In the genomic region with DNA sequence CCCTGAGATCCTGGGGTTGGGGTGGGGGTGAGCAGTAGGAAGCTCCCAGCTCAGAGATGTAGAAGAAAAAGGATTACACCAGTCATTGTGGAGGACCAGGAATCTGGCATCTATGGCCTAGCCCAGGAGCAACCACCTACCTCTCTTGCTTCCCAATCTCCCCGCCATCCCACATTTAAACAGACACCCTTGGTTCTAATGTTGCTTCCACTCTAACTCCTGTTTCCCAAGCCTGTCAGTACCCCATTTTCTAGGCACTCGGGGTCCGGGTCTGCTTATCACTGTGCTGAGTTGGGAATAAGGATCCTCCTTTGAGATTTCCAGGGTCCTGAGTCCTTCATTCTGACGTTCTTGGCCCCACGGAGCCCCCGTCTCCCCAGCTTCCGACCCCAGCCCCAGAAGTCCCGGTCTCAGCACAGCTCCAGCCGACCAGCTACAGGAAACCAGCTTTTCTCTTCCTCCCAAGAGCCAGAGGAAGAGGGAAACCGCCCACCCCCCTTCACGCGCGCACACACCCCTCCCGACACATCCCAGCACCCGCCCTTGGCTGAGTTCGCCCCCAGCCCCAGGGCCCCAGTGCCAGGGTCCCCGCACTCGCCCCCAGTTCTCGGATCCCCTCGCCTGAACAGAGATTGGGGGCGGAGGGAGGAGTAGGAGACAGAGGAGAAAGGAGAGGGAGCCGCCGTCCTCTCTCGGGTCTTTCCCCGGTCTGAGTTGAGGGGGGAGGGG, we compare ENCODE assay signal across 8 cellular contexts. TPM values are rescaled to one million over a fixed set of nuclear protein-coding genes. Genes with fewer than 3 reads are reported as not detected.
DNase-seq lines count a peak whose midpoint lies in the region; ATAC-seq, FAIRE-seq and TF ChIP-seq lines count a peak whose summit lies in the region.

No MANE protein-coding gene starts in this region.

- no peaks in the 10 kb centered on the region for H3K9me3 ChIP-seq in GM12878 (replicated peaks; ENCODE audit: control insufficient read depth, insufficient read depth, low read length)
- H3K9me3 ChIP-seq in right lobe of liver, result no peaks in the 10 kb centered on the region
- H3K9me3 ChIP-seq in thyroid gland, result no peaks in the 10 kb centered on the region

- no peaks in the 10 kb centered on the region for H3K9me3 Mint-ChIP-seq in activated naive CD4-positive, alpha-beta T cell treated with anti-CD3 and anti-CD28 coated beads for 36 hours

- peak overlapping the region; percentile 89 for H3K27ac Mint-ChIP-seq in activated naive CD4-positive, alpha-beta T cell treated with anti-CD3 and anti-CD28 coated beads for 36 hours

- no TSS peak for BruUV-seq in GM12878 (replicated peaks; lab: Mats Ljungman, UMichigan)

- intact Hi-C loops in activated naive CD4-positive, alpha-beta T cell treated with anti-CD3 and anti-CD28 coated beads for 36 hours (cut with micrococcal nuclease), result loop anchor here (2.0 to 10.0 kb wide), 2 partner anchors 19 to 1033 kb away; a partner anchor contains a TSS
- intact Hi-C loops in GM12878 (cut with micrococcal nuclease; ENCODE audit: unreplicated experiment), result no loop called here
- intact Hi-C loops in right lobe of liver (cut with DNase I), result no loop called here
- intact Hi-C loops in thyroid gland (cut with DNase I), result no loop called here

- H3K4me1 ChIP-seq in GM12878 (ENCODE audit: control insufficient read depth, insufficient read depth, low read length) (peaks cover 12% of the 10 kb centered on the region), right lobe of liver (peaks cover 0 to 46% (median 20%) of the 10 kb centered on the region in 4 donors), thyroid gland (peaks cover 6 to 39% of the 10 kb centered on the region in 2 donors)

- TF ChIP-seq POLR2A in GM12878 (IDR thresholded peaks at IDR 0.05; ENCODE audit: low read depth, low read length) (no peak), right lobe of liver (IDR thresholded peaks at IDR 0.05) (no peak), thyroid gland (IDR thresholded peaks at IDR 0.05) (no peak), GM18505 (IDR thresholded peaks at IDR 0.05; ENCODE audit: borderline replicate concordance, extremely low read depth, insufficient read depth, insufficient read length) (no peak)

- H2AFZ ChIP-seq in GM12878 (ENCODE audit: control insufficient read depth, low read depth, low read length), result no peak overlapping the region

- CTCF ChIA-PET in activated naive CD4-positive, alpha-beta T cell treated with anti-CD3 and anti-CD28 coated beads for 36 hours (lab: Charles Lee), result interaction anchor here (0.6 to 14.5 kb wide), 4 partner anchors 9 to 725 kb away, joined by 3 to 257 read pairs (median 14); no protein-coding TSS in a partner anchor
- CTCF ChIA-PET in GM12878 (lab: Yijun Ruan, JAX), result interaction anchor here (0.8 to 13.8 kb wide), 7 partner anchors 11 to 59 kb away, joined by 3 to 251 read pairs (median 4); no protein-coding TSS in a partner anchor

- 35% methylated on average over 21 of the region's 25 CpGs for WGBS in GM12878 (ENCODE audit: insufficient coverage, insufficient replicate concordance, low lambda C conversion rate, missing lambda C conversion rate)
- WGBS in right lobe of liver (ENCODE audit: insufficient coverage, low coverage, low lambda C conversion rate, missing lambda C conversion rate), result 14% methylated on average over 11 of the region's 25 CpGs
- 21 to 28% methylated on average over 21 to 23 of the region's 25 CpGs for WGBS in thyroid gland, 2 donors

- POLR2A ChIA-PET in GM12878 (lab: Charles Lee), result interaction anchor here (0.6 to 8.4 kb wide), 4 partner anchors 12 to 165 kb away, joined by 4 to 41 read pairs (median 8); no protein-coding TSS in a partner anchor

- TF ChIP-seq RAD21 in GM12878 (IDR thresholded peaks at IDR 0.05; ENCODE audit: insufficient read depth, low read depth, low read length), result no peak

- DNase-seq in activated naive CD4-positive, alpha-beta T cell treated with anti-CD3 and anti-CD28 coated beads for 36 hours, result no peak
- no peak for DNase-seq in activated naive CD4-positive, alpha-beta T cell treated with anti-CD3 and anti-CD28 coated beads, Interleukin-2, amount 50 U/mL, for 16 hours
- no peak for DNase-seq in GM12878 (ENCODE audit: low read depth, low spot score)
- DNase-seq in right lobe of liver, result peak in 2 of 3 donors; percentile 58 to 67
- DNase-seq in thyroid gland, result no peak
- DNase-seq in NOMO-1 treated with DMSO at 0.1 percent for 48 hours (lab: John Stamatoyannopoulos, UW; ENCODE audit: unreplicated experiment), result no peak

- H3K4me2 ChIP-seq in GM12878 (ENCODE audit: control insufficient read depth, insufficient read depth), result no peak overlapping the region; the same call in 1 of the 2 replicates

- RAD21 ChIA-PET in GM12878 (lab: Charles Lee; ENCODE audit: unreplicated experiment), result interaction anchor here (1.0 to 1.7 kb wide), 4 partner anchors 11 to 21 kb away, joined by 4 to 9 read pairs (median 7); no protein-coding TSS in a partner anchor

- H3K4me3 ChIP-seq in GM12878, result no peak overlapping the region
- peak overlapping the region; percentile 67 to 88 (median 70) for H3K4me3 ChIP-seq in right lobe of liver
- peak overlapping the region in 2 of 3 donors; percentile 77 to 87 for H3K4me3 ChIP-seq in thyroid gland (replicated peaks in 1 of 3)

- H3K79me2 ChIP-seq in GM12878 (ENCODE audit: control insufficient read depth, insufficient read depth, low read length), result no peaks in the 10 kb centered on the region

- H3K27me3 ChIP-seq in GM12878 (replicated peaks in 1 of 2; ENCODE audit: control insufficient read depth in 2 of 2, insufficient read depth in 2 of 2, low read length in 1 of 2) (peaks cover 2 to 16% of the 10 kb centered on the region in 2 experiments), right lobe of liver (no peaks in the 10 kb centered on the region), thyroid gland (no peaks in the 10 kb centered on the region)

- no peak for TF ChIP-seq EP300 in GM12878 (IDR thresholded peaks at IDR 0.05; ENCODE audit: borderline replicate concordance in 1 of 2, control insufficient read depth in 1 of 2, low read depth in 2 of 2, low read length in 2 of 2)

- H3K27ac ChIP-seq in GM12878 (ENCODE audit: control insufficient read depth, insufficient read depth) (no peak overlapping the region), right lobe of liver (peak overlapping the region; percentile 79 to 89 (median 86)), thyroid gland (peak overlapping the region; percentile 58 to 89 (median 84))

- no peak for FAIRE-seq in GM12878 (lab: Jason Lieb, UNC)

- peaks cover 64% of the 10 kb centered on the region for H3K4me1 Mint-ChIP-seq in activated naive CD4-positive, alpha-beta T cell treated with anti-CD3 and anti-CD28 coated beads for 36 hours (ENCODE audit: low read depth)

- H3K36me3 ChIP-seq in GM12878 (ENCODE audit: control insufficient read depth in 2 of 2, insufficient read depth in 2 of 2, low read length in 1 of 2), result no peaks in the 10 kb centered on the region
- H3K36me3 ChIP-seq in right lobe of liver, result no peaks in the 10 kb centered on the region
- H3K36me3 ChIP-seq in thyroid gland, result no peaks in the 10 kb centered on the region

- no peak for ATAC-seq in GM12878
- peak in 3 of 4 donors; percentile 4 to 10 (median 8) for ATAC-seq in right lobe of liver
- ATAC-seq in GM21526 (IDR thresholded peaks at IDR 0.05; ENCODE audit: low FRiP score, unreplicated experiment), result no peak
- ATAC-seq in GM18505 (IDR thresholded peaks at IDR 0.05; ENCODE audit: unreplicated experiment), result no peak

- SMC1A ChIA-PET in GM12878 (lab: Charles Lee; ENCODE audit: uncharacterized antibody, unreplicated experiment), result interaction anchor here (0.6 to 7.5 kb wide), 5 partner anchors 10 to 43 kb away, joined by 3 to 69 read pairs (median 23); no protein-coding TSS in a partner anchor

- TF ChIP-seq CTCF in GM12878 (IDR thresholded peaks at IDR 0.05 in 2 of 3, conservative IDR thresholded peaks at IDR 0.05 in 1 of 3; ENCODE audit: control insufficient read depth in 2 of 3, extremely low read depth in 1 of 3, insufficient read depth in 1 of 3, low read depth in 3 of 3, low read length in 3 of 3) (no peak), right lobe of liver (IDR thresholded peaks at IDR 0.05) (no peak), thyroid gland (IDR thresholded peaks at IDR 0.05) (no peak)

- H3K4me3 Mint-ChIP-seq in activated naive CD4-positive, alpha-beta T cell treated with anti-CD3 and anti-CD28 coated beads for 36 hours, result peak overlapping the region; percentile 95

- H3K9ac ChIP-seq in GM12878 (ENCODE audit: control insufficient read depth, insufficient read depth, low read length), result no peak overlapping the region

- in situ Hi-C loops in GM12878 (cut with MboI), result no loop called here

- no peaks in the 10 kb centered on the region for H3K36me3 Mint-ChIP-seq in activated naive CD4-positive, alpha-beta T cell treated with anti-CD3 and anti-CD28 coated beads for 36 hours (ENCODE audit: low read depth)

- no peaks in the 10 kb centered on the region for H3K27me3 Mint-ChIP-seq in activated naive CD4-positive, alpha-beta T cell treated with anti-CD3 and anti-CD28 coated beads for 36 hours (ENCODE audit: low read depth)

- no peaks in the 10 kb centered on the region for H4K20me1 ChIP-seq in GM12878 (ENCODE audit: control insufficient read depth, insufficient read depth)

RNA-seq across cellular contexts. Expression of a gene that starts 1.2 kb away (rescaled TPM):
- 10 to 100 TPM; 17.9 to 18.4 TPM for total RNA-seq in activated naive CD4-positive, alpha-beta T cell treated with anti-CD3 and anti-CD28 coated beads for 36 hours
- total RNA-seq in GM12878 (2013; cell fraction: nucleolus; rRNA removed), result 7.6 and 13.2 TPM in 2 replicates
- total RNA-seq in GM12878 (2014; rRNA removed) (0.73 and 0.98 TPM in 2 replicates), GM12878 (2014; rRNA removed; fragmentation: Illumina TruSeq; extraction: Trizol) (0.41 and 0.58 TPM in 2 replicates), GM12878 (2021) (1.2 and 1.5 TPM in 2 replicates), right lobe of liver (10 to 100 TPM; 31.2 to 75.6 (median 35.5) TPM), thyroid gland (10 to 100 TPM; 40.3 to 64.5 (median 51.6) TPM)
- polyA plus RNA-seq in GM12878 (2011; ENCODE audit: low read depth), result 1.2 TPM
- polyA plus RNA-seq in GM12878 (2011; rRNA removed) (13.9 and 22.5 TPM in 2 replicates), GM12878 (2014; fragmentation: Illumina TruSeq; extraction: Trizol) (0.90 and 1.3 TPM in 2 replicates), GM12878 (2014; fragmentation: Nextera tagmentation; extraction: Ambion mirVana) (under 1 TPM; 0.15 to 0.31 TPM), GM12878 (2014; rRNA removed) (0.49 and 0.64 TPM in 2 replicates), GM12878 (2016; fragmentation: Nextera tagmentation; extraction: Ambion mirVana) (under 1 TPM; 0.23 to 0.35 TPM)
- 18.0 and 19.9 TPM in 2 replicates for polyA plus RNA-seq in GM12878 (2011; cell fraction: cytosol; rRNA removed)
- 79.1 and 138 TPM in 2 replicates for polyA plus RNA-seq in GM12878 (2011; cell fraction: nucleus; rRNA removed)
- polyA plus RNA-seq in GM12878 (2012), result 1.0 and 2.1 TPM in 2 replicates
- 35.0 and 45.0 TPM in 2 replicates for polyA minus RNA-seq in GM12878 (2011; rRNA and poly(A)+ RNA removed)
- 12.2 TPM in 2 replicates for polyA minus RNA-seq in GM12878 (2011; cell fraction: cytosol; rRNA and poly(A)+ RNA removed)
- polyA minus RNA-seq in GM12878 (2011; cell fraction: nucleus; rRNA and poly(A)+ RNA removed), result 51.4 and 65.2 TPM in 2 replicates

RNA-seq across cellular contexts. Expression of a gene that starts 33.3 kb away (rescaled TPM):
- 1 to 10 TPM in 1 of 2 experiments, under 1 TPM in 1; 0.93 to 1.1 TPM for total RNA-seq in activated naive CD4-positive, alpha-beta T cell treated with anti-CD3 and anti-CD28 coated beads for 36 hours
- 0.67 TPM in 1 of 2 replicates, not detected in the other for total RNA-seq in GM12878 (2013; cell fraction: nucleolus; rRNA removed)
- total RNA-seq in GM12878 (2014; rRNA removed) (1.8 and 1.9 TPM in 2 replicates), GM12878 (2014; rRNA removed; fragmentation: Illumina TruSeq; extraction: Trizol) (1.2 and 1.3 TPM in 2 replicates), GM12878 (2021) (23.3 and 23.5 TPM in 2 replicates), right lobe of liver (1 to 10 TPM; 2.4 to 9.3 (median 3.7) TPM), thyroid gland (10 to 100 TPM; 24.2 to 38.9 (median 29.3) TPM)
- 2.4 TPM for polyA plus RNA-seq in GM12878 (2011; ENCODE audit: low read depth)
- polyA plus RNA-seq in GM12878 (2011; rRNA removed) (0.24 and 2.0 TPM in 2 replicates), GM12878 (2014; fragmentation: Illumina TruSeq; extraction: Trizol) (4.6 and 10.4 TPM in 2 replicates), GM12878 (2014; fragmentation: Nextera tagmentation; extraction: Ambion mirVana) (under 1 TPM; 0.26 to 0.62 TPM), GM12878 (2014; rRNA removed) (7.7 and 10.8 TPM in 2 replicates), GM12878 (2016; fragmentation: Nextera tagmentation; extraction: Ambion mirVana) (10 to 100 TPM; 24.6 to 26.1 TPM)
- polyA plus RNA-seq in GM12878 (2011; cell fraction: cytosol; rRNA removed), result 3.3 and 4.0 TPM in 2 replicates
- 3.3 and 4.9 TPM in 2 replicates for polyA plus RNA-seq in GM12878 (2011; cell fraction: nucleus; rRNA removed)
- polyA plus RNA-seq in GM12878 (2012), result 7.4 and 9.2 TPM in 2 replicates
- 1.5 and 1.9 TPM in 2 replicates for polyA minus RNA-seq in GM12878 (2011; rRNA and poly(A)+ RNA removed)
- 3.4 and 4.4 TPM in 2 replicates for polyA minus RNA-seq in GM12878 (2011; cell fraction: cytosol; rRNA and poly(A)+ RNA removed)
- polyA minus RNA-seq in GM12878 (2011; cell fraction: nucleus; rRNA and poly(A)+ RNA removed), result 0.85 and 1.1 TPM in 2 replicates

RNA-seq across cellular contexts. Expression of a gene that starts 53.6 kb away (rescaled TPM):
- total RNA-seq in activated naive CD4-positive, alpha-beta T cell treated with anti-CD3 and anti-CD28 coated beads for 36 hours, result 1 to 10 TPM; 1.2 TPM
- 0.48 and 1.2 TPM in 2 replicates for total RNA-seq in GM12878 (2013; cell fraction: nucleolus; rRNA removed)
- 2.4 and 3.4 TPM in 2 replicates for total RNA-seq in GM12878 (2014; rRNA removed)
- 1.9 and 2.0 TPM in 2 replicates for total RNA-seq in GM12878 (2014; rRNA removed; fragmentation: Illumina TruSeq; extraction: Trizol)
- 3.7 and 4.0 TPM in 2 replicates for total RNA-seq in GM12878 (2021)
- 0.30 TPM for polyA plus RNA-seq in GM12878 (2011; ENCODE audit: low read depth)
- polyA plus RNA-seq in GM12878 (2011; rRNA removed), result 0.12 and 0.37 TPM in 2 replicates
- polyA plus RNA-seq in GM12878 (2011; cell fraction: cytosol; rRNA removed), result 0.48 and 0.65 TPM in 2 replicates
- polyA plus RNA-seq in GM12878 (2011; cell fraction: nucleus; rRNA removed), result 2.1 and 2.3 TPM in 2 replicates
- 0.56 and 0.58 TPM in 2 replicates for polyA plus RNA-seq in GM12878 (2012)
- polyA plus RNA-seq in GM12878 (2014; fragmentation: Illumina TruSeq; extraction: Trizol), result 1.6 and 4.1 TPM in 2 replicates
- polyA plus RNA-seq in GM12878 (2014; fragmentation: Nextera tagmentation; extraction: Ambion mirVana), result 1 to 10 TPM; 2.1 to 4.7 TPM
- 2.4 and 3.2 TPM in 2 replicates for polyA plus RNA-seq in GM12878 (2014; rRNA removed)
- 1 to 10 TPM; 2.7 to 4.0 TPM for polyA plus RNA-seq in GM12878 (2016; fragmentation: Nextera tagmentation; extraction: Ambion mirVana)
- 1.2 and 1.4 TPM in 2 replicates for polyA minus RNA-seq in GM12878 (2011; rRNA and poly(A)+ RNA removed)
- polyA minus RNA-seq in GM12878 (2011; cell fraction: cytosol; rRNA and poly(A)+ RNA removed), result not detected in 2 replicates
- 1.5 and 1.6 TPM in 2 replicates for polyA minus RNA-seq in GM12878 (2011; cell fraction: nucleus; rRNA and poly(A)+ RNA removed)
- under 1 TPM in 1 of 6 experiments, not detected in 5; 0.35 TPM for total RNA-seq in right lobe of liver
- under 1 TPM in 2 of 4 donors, not detected in 2; 0.39 to 0.40 TPM for total RNA-seq in thyroid gland

RNA-seq across cellular contexts. Expression of a gene that starts 55.5 kb away (rescaled TPM):
- 1 to 10 TPM; 8.1 to 8.6 TPM for total RNA-seq in activated naive CD4-positive, alpha-beta T cell treated with anti-CD3 and anti-CD28 coated beads for 36 hours
- total RNA-seq in GM12878 (2013; cell fraction: nucleolus; rRNA removed), result not detected in 2 replicates
- total RNA-seq in GM12878 (2014; rRNA removed) (82.4 and 95.4 TPM in 2 replicates), GM12878 (2014; rRNA removed; fragmentation: Illumina TruSeq; extraction: Trizol) (100 and 102 TPM in 2 replicates), GM12878 (2021) (65.9 and 67.9 TPM in 2 replicates), right lobe of liver (under 1 TPM in 1 of 6 experiments, not detected in 5; 0.51 TPM), thyroid gland (1 to 10 TPM in 1 of 4 donors, not detected in 3; 1.3 TPM)
- polyA plus RNA-seq in GM12878 (2011; ENCODE audit: low read depth), result 102 TPM
- polyA plus RNA-seq in GM12878 (2011; rRNA removed) (1.5 and 1.6 TPM in 2 replicates), GM12878 (2014; fragmentation: Illumina TruSeq; extraction: Trizol) (146 and 192 TPM in 2 replicates), GM12878 (2014; fragmentation: Nextera tagmentation; extraction: Ambion mirVana) (100 to 1,000 TPM; 257 to 374 TPM), GM12878 (2014; rRNA removed) (114 and 139 TPM in 2 replicates), GM12878 (2016; fragmentation: Nextera tagmentation; extraction: Ambion mirVana) (100 to 1,000 TPM; 178 to 186 TPM)
- 0.90 and 2.6 TPM in 2 replicates for polyA plus RNA-seq in GM12878 (2011; cell fraction: cytosol; rRNA removed)
- polyA plus RNA-seq in GM12878 (2011; cell fraction: nucleus; rRNA removed), result 0.50 and 0.72 TPM in 2 replicates
- polyA plus RNA-seq in GM12878 (2012), result 59.4 and 62.6 TPM in 2 replicates
- 0.36 and 0.51 TPM in 2 replicates for polyA minus RNA-seq in GM12878 (2011; rRNA and poly(A)+ RNA removed)
- polyA minus RNA-seq in GM12878 (2011; cell fraction: cytosol; rRNA and poly(A)+ RNA removed), result not detected in 2 replicates
- 1.5 TPM in 1 of 2 replicates, not detected in the other for polyA minus RNA-seq in GM12878 (2011; cell fraction: nucleus; rRNA and poly(A)+ RNA removed)

Comparison
In these comparisons a context has a peak if more than half of its experiments do, and no peak if none do; other contexts are left out.
1. DNase-seq: peak in right lobe of liver (2 of 3); none in activated naive CD4-positive, alpha-beta T cell treated with anti-CD3 and anti-CD28 coated beads for 36 hours (single experiment), activated naive CD4-positive, alpha-beta T cell treated with anti-CD3 and anti-CD28 coated beads, Interleukin-2, amount 50 U/mL, for 16 hours (single experiment), GM12878 (single experiment), thyroid gland (0 of 2) and NOMO-1 treated with DMSO at 0.1 percent for 48 hours (single experiment).
2. ATAC-seq: peak in right lobe of liver (3 of 4); none in GM12878 (single experiment), GM21526 (single experiment) and GM18505 (single experiment).